Comparison of ENCODE assay signal across 1 cellular context in genomic region chr14:58479975-58480374, GRCh38.
TF ChIP-seq lines count a peak whose summit lies in the region.

No MANE protein-coding gene starts in this region.

TF ChIP-seq in GM12878, 131 proteins besides CTCF, POLR2A, EP300 and RAD21:
- TF ChIP-seq IKZF2 (IDR thresholded peaks at IDR 0.05) (no peak), SIX5 (IDR thresholded peaks at IDR 0.05; ENCODE audit: low read depth, low read length, severe bottlenecking) (no peak), ZNF592 (IDR thresholded peaks at IDR 0.05) (no peak), EGR1 (IDR thresholded peaks at IDR 0.05; ENCODE audit: borderline replicate concordance in 1 of 2, low read depth in 2 of 2, low read length in 2 of 2) (no peak), NFYA (IDR thresholded peaks at IDR 0.05; ENCODE audit: borderline replicate concordance, low read depth, low read length) (no peak), USF2 (IDR thresholded peaks at IDR 0.05; ENCODE audit: borderline replicate concordance, low read depth, low read length) (no peak), ZNF274 (IDR thresholded peaks at IDR 0.05; ENCODE audit: insufficient read depth, insufficient read length) (no peak), CUX1 (IDR thresholded peaks at IDR 0.05; ENCODE audit: insufficient replicate concordance, low read depth, low read length) (no peak), ZNF622 (IDR thresholded peaks at IDR 0.05) (no peak), ATF3 (IDR thresholded peaks at IDR 0.05; ENCODE audit: borderline replicate concordance, extremely low read depth, low read depth, low read length) (no peak), MXI1 (IDR thresholded peaks at IDR 0.05; ENCODE audit: low read depth, low read length) (no peak), NR2C1 (IDR thresholded peaks at IDR 0.05) (no peak), RELB (IDR thresholded peaks at IDR 0.05; ENCODE audit: low read depth) (no peak), HSF1 (IDR thresholded peaks at IDR 0.05; ENCODE audit: low read depth, low read length) (no peak), RCOR1 (conservative IDR thresholded peaks at IDR 0.05; ENCODE audit: low read depth, low read length) (no peak), SREBF2 (IDR thresholded peaks at IDR 0.05; ENCODE audit: low read length) (no peak), PBX3 (IDR thresholded peaks at IDR 0.05; ENCODE audit: insufficient replicate concordance, low read depth, low read length) (no peak), IKZF1 (conservative IDR thresholded peaks at IDR 0.05) (no peak), RBBP5 (conservative IDR thresholded peaks at IDR 0.05) (no peak)
